In the genomic region with DNA sequence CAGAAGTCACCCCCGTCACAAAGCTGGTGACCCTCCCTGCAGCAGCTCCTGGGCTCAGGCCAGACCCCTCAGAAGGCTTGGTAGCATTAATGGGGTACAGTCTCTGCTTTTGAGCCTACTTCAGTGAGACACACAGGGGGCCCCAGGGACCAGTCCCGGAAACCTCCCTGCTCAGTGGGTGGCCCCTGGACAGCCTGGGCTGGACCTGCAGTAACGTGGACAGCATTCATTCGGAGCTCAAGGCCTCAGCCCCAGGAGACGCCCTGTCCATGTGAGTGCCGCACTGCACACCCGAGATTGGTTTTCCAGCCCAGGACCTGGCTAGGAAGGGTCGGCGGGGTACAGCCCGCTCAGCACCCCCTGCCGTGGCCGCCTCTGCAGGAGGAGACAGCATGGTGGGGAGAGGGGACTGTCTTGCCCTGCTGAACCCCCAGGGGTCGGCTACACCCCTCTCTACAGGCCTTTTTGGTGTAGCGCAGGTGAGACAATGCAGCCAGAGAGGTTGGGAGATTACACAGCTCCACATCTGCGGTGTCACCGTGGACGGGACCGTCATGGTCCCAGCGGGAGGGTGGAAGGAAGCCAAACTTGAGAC, we compare ENCODE assay signal across 23 cellular contexts.
"Had no signal": no experiment of that assay in that cellular context is flagged by ENCODE, and none has a peak within 500 bp of the region (broad histone marks: within the 10 kb centered on the region; RNA-seq: fewer than 3 reads in every experiment).

No MANE protein-coding gene starts in this region.

- H3K9me3 ChIP-seq: sigmoid colon, thoracic aorta, upper lobe of left lung had no signal

- H3K4me3 ChIP-seq: sigmoid colon, smooth muscle cell, thoracic aorta, upper lobe of left lung had no signal

- H3K4me2 ChIP-seq: smooth muscle cell had no signal

- H3K27ac Mint-ChIP-seq: activated naive CD4-positive, alpha-beta T cell treated with anti-CD3 and anti-CD28 coated beads, Interleukin-2, amount 50 U/mL, for 72 hours; activated T-cell treated with anti-CD3 and anti-CD28 coated beads, Interleukin-2, amount 50 U/mL, for 24 hours; activated T-helper 17 cell treated with anti-CD3 and anti-CD28 coated beads, Interleukin-2, amount 50 U/mL, for 72 hours; memory B cell; nephron progenitor cell; T-cell had no signal

- DNase-seq: activated CD4-positive, alpha-beta T cell treated with anti-CD3 and anti-CD28 coated beads for 1 hour; activated CD8-positive, alpha-beta memory T cell treated with anti-CD3 and anti-CD28 coated beads for 24 hours; activated CD8-positive, alpha-beta memory T cell treated with anti-CD3 and anti-CD28 coated beads, Interleukin-2, amount 50 U/mL, for 4 hours; activated T-cell treated with anti-CD3 and anti-CD28 coated beads, Interleukin-2, amount 50 U/mL, for 24 hours; aorta; central memory CD4-positive, alpha-beta T cell; dermis blood vessel endothelial cell; effector CD8-positive, alpha-beta T cell; foreskin keratinocyte; hippocampal formation; nephron progenitor cell; occipital lobe; sigmoid colon; stimulated activated CD4-positive, alpha-beta T cell treated with anti-CD3 and anti-CD28 coated beads, Interleukin-15, amount 100 ng/mL, for 24 hours; stimulated activated naive CD4-positive, alpha-beta T cell; T-cell had no signal

- H3K9me3 Mint-ChIP-seq: activated T-cell treated with anti-CD3 and anti-CD28 coated beads, Interleukin-2, amount 50 U/mL, for 24 hours; activated T-helper 17 cell treated with anti-CD3 and anti-CD28 coated beads, Interleukin-2, amount 50 U/mL, for 72 hours; nephron progenitor cell had no signal

- H3K4me1 ChIP-seq: foreskin keratinocyte had no signal

- H3K36me3 ChIP-seq: brain microvascular endothelial cell, sigmoid colon, upper lobe of left lung had no signal

- H3K27ac ChIP-seq: brain microvascular endothelial cell, foreskin keratinocyte, sigmoid colon, thoracic aorta, upper lobe of left lung had no signal

- H3K27me3 ChIP-seq: brain microvascular endothelial cell, foreskin keratinocyte, sigmoid colon, upper lobe of left lung had no signal

- H3K36me3 Mint-ChIP-seq: activated naive CD4-positive, alpha-beta T cell treated with anti-CD3 and anti-CD28 coated beads, Interleukin-2, amount 50 U/mL, for 72 hours; T-cell had no signal

- ATAC-seq: activated naive CD4-positive, alpha-beta T cell treated with anti-CD3 and anti-CD28 coated beads, Interleukin-2, amount 50 U/mL, for 72 hours; activated T-helper 17 cell treated with anti-CD3 and anti-CD28 coated beads, Interleukin-2, amount 50 U/mL, for 72 hours; foreskin keratinocyte; T-cell had no signal

- H3K4me3 Mint-ChIP-seq: activated T-cell treated with anti-CD3 and anti-CD28 coated beads, Interleukin-2, amount 50 U/mL, for 24 hours; activated T-helper 17 cell treated with anti-CD3 and anti-CD28 coated beads, Interleukin-2, amount 50 U/mL, for 72 hours; memory B cell; nephron progenitor cell; T-cell had no signal
